12 cellular contexts compared by ENCODE assay signal in the genomic region with DNA sequence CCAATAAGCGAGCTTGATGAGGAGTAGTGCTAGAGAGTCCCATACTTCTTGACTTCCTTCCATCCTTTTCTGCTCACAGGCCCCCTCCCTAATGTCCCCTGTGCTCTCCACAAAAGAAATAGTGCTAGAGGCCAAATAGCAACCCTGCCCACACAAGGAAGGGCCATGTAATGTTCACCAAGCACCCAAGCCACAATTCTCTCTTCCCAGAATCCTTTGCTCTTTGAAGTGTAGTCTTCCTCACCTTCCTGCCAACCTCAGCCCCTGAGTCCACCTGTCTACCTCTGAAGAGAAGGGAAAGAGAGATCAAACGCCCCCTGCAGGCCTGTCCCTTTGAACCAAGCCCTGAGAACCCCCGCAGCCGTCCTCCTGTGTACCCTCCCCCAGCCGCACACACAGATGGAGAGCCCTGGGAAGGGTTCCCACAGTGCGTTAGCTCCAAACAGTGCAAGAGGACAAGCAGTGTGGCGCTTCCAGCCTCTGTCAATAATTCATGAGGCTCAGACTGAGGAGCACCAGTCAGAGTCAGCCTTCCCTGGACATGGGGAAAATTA. TPM values are rescaled to one million over a fixed set of nuclear protein-coding genes. Genes with fewer than 3 reads are reported as not detected.
DNase-seq lines count a peak whose midpoint lies in the region; ATAC-seq, FAIRE-seq and TF ChIP-seq lines count a peak whose summit lies in the region.
"Had no signal": no experiment of that assay in that cellular context is flagged by ENCODE, and none has a peak within 500 bp of the region (broad histone marks: within the 10 kb centered on the region; RNA-seq: fewer than 3 reads in every experiment).

No MANE protein-coding gene starts in this region.

- WGBS in GM23248 (ENCODE audit: low coverage in 1 of 2, low lambda C conversion rate in 2 of 2, missing lambda C conversion rate in 2 of 2), 2 experiments: 47 to 50% methylated on average over 7 of the region's 7 CpGs

- H3K36me3 ChIP-seq in GM23248 (ENCODE audit: low read depth): 0 out of 2 replicates have a peak, but pooled peaks cover 6% of the 10 kb centered on the region

- H3K27me3 ChIP-seq in GM23248 (replicated peaks; ENCODE audit: insufficient read depth): no peaks in the 10 kb centered on the region

- peaks cover 3% of the 10 kb centered on the region for H3K27me3 Mint-ChIP-seq in nephron progenitor cell (ENCODE audit: low read depth, poor library complexity)

- H3K9ac ChIP-seq in GM23248: no peak overlapping the region

- no peak overlapping the region for H3K27ac Mint-ChIP-seq in nephron progenitor cell

- H3F3A ChIP-seq in GM23248 (ENCODE audit: insufficient read depth): no peaks in the 10 kb centered on the region

- H4K20me1 ChIP-seq in GM23248 (ENCODE audit: insufficient read depth): no peaks in the 10 kb centered on the region

- no peak for FAIRE-seq in urothelium cell line (lab: Jason Lieb, UNC)
- FAIRE-seq: A549, HTR-8/SVneo had no signal

- no peak overlapping the region for H3K4me2 ChIP-seq in GM23248 (ENCODE audit: unreplicated experiment)

- H3K9me2 ChIP-seq in GM23248 (ENCODE audit: insufficient read depth): no peaks in the 10 kb centered on the region

- 0 out of 2 replicates have a peak overlapping the region, but pooled peaks have one; percentile 87 for H3K4me3 ChIP-seq in GM23248
- no peak overlapping the region for H3K4me3 ChIP-seq in choroid plexus epithelial cell (ENCODE audit: low read depth, low read length)
- H3K4me3 ChIP-seq in coronary artery: no peak overlapping the region
- H3K4me3 ChIP-seq: A549 had no signal

- in situ Hi-C loops in GM23248 (cut with MboI): no loop called here

- no peak overlapping the region for H2AFZ ChIP-seq in GM23248

- ATAC-seq in GM19035 (IDR thresholded peaks at IDR 0.05; ENCODE audit: unreplicated experiment): no peak
- ATAC-seq: A549 had no signal

- H3K9me3 Mint-ChIP-seq in nephron progenitor cell: peaks cover 52% of the 10 kb centered on the region

- DNase-seq in NCI-H1417 (lab: John Stamatoyannopoulos, UW) (peak in 2 of 3 experiments; percentile 3 to 25), NCI-H1417 treated with DMSO at 0.1 percent for 48 hours (lab: John Stamatoyannopoulos, UW) (no peak), GM23248 (peak; percentile 6), choroid plexus epithelial cell (ENCODE audit: low read depth) (no peak), nephron progenitor cell (no peak), coronary artery (ENCODE audit: low spot score) (no peak), urothelium cell line (ENCODE audit: low spot score) (no peak)
- DNase-seq: mammary epithelial cell, NCI-H2029 had no signal

- peak; percentile 17 for TF ChIP-seq CTCF in choroid plexus epithelial cell (conservative IDR thresholded peaks at IDR 0.05; ENCODE audit: low read depth, low read length)
- TF ChIP-seq CTCF in nephron progenitor cell (IDR thresholded peaks at IDR 0.05): no peak
- no peak for TF ChIP-seq CTCF in coronary artery (IDR thresholded peaks at IDR 0.05)

- H3K27ac ChIP-seq in GM23248: no peak overlapping the region
- H3K27ac ChIP-seq in coronary artery: no peak overlapping the region
- H3K27ac ChIP-seq: A549 had no signal

- peaks cover 15% of the 10 kb centered on the region; the same call in 1 of the 2 replicates for H3K79me2 ChIP-seq in GM23248 (ENCODE audit: insufficient read depth)

- peaks cover 29% of the 10 kb centered on the region for H3K4me1 Mint-ChIP-seq in nephron progenitor cell

- no peaks in the 10 kb centered on the region for H3K9me3 ChIP-seq in GM23248 (ENCODE audit: low read depth)

- peak overlapping the region; percentile 9 for H3K4me3 Mint-ChIP-seq in nephron progenitor cell

- peaks cover 42% of the 10 kb centered on the region for H3K36me3 Mint-ChIP-seq in nephron progenitor cell (ENCODE audit: low read depth)

- H3K4me1 ChIP-seq in GM23248 (ENCODE audit: insufficient read depth): peaks cover 15% of the 10 kb centered on the region; the same call in 1 of the 2 replicates

RNA-seq across cellular contexts. Expression of a gene that starts 1.9 kb away (rescaled TPM):
- total RNA-seq in GM23248 (2014; rRNA removed; shearing (Covaris generic)): 23.0 and 25.4 TPM in 2 replicates
- polyA plus RNA-seq in GM23248 (2016; fragmentation: Nextera tagmentation; extraction: Ambion mirVana): 35.4 and 35.9 TPM in 2 replicates

RNA-seq across cellular contexts. Expression of a gene that starts 37.1 kb away (rescaled TPM):
- 5.1 and 10.1 TPM in 2 replicates for total RNA-seq in GM23248 (2014; rRNA removed; shearing (Covaris generic))
- 16.8 and 19.2 TPM in 2 replicates for polyA plus RNA-seq in GM23248 (2016; fragmentation: Nextera tagmentation; extraction: Ambion mirVana)

Comparison
In these comparisons a context has a peak if more than half of its experiments do, and no peak if none do; other contexts are left out.
1. DNase-seq: peak in NCI-H1417 (2 of 3) and GM23248 (single experiment); none in NCI-H1417 treated with DMSO at 0.1 percent for 48 hours (single experiment), choroid plexus epithelial cell (single experiment), nephron progenitor cell (single experiment), coronary artery (single experiment) and urothelium cell line (single experiment).